Comparison of ENCODE assay signal across 9 cellular contexts in the genomic region with DNA sequence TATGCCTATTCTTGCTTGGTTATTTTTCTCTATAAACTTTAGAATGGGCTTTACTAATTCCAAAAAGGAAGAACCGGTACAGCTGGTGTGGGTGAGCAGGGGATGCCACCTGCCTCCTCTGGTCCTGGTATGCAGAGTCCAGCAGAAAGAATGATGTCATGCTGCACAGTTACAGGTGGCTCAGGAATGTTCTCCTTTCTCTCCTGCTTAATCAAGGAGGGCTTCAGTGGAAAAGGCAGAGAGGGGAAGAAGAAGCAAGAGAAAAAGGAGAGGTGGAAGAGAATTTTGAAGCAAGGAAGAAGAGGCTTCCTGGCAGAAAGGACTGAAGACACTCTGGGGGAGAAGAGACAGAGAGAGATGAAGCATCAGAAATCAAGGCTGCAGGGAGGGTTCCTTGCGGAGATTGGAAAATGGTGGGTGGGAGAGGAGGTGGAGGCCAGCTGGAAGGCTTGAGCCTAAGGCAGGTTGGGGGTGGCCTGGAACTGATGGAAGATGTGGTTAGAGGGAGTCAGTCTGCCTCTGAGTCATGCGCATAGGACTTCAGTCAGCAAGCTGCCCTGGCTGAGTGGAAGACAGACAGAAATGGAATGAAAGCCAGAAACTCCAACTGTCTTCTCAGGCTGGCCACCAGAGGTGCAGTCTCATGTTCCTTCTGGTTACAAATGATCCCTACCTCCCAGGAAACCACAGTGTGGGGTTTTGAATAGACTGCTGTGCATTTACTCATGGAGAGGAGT.
DNase-seq lines count a peak whose midpoint lies in the region; ATAC-seq and TF ChIP-seq lines count a peak whose summit lies in the region.
"Had no signal": no experiment of that assay in that cellular context is flagged by ENCODE, and none has a peak within 500 bp of the region (broad histone marks: within the 10 kb centered on the region; RNA-seq: fewer than 3 reads in every experiment).

No MANE protein-coding gene starts in this region.

- H3K9me3 Mint-ChIP-seq in GM23338 (peaks cover 7% of the 10 kb centered on the region), immature natural killer cell (peaks cover 0 to 4% (median 0%) of the 10 kb centered on the region in 6 donors)
- peaks cover 2 to 12% (median 5%) of the 10 kb centered on the region in 8 donors for H3K9me3 Mint-ChIP-seq in CD4-positive, alpha-beta memory T cell

- H3K9me2 ChIP-seq in GM23338 (ENCODE audit: insufficient read depth): no peaks in the 10 kb centered on the region

- H3K9me3 ChIP-seq in RWPE2 (ENCODE audit: severe bottlenecking): no peaks in the 10 kb centered on the region
- peaks cover 0 to 7% (median 0%) of the 10 kb centered on the region in 12 donors for H3K9me3 ChIP-seq in heart left ventricle
- no peaks in the 10 kb centered on the region for H3K9me3 ChIP-seq in CD4-positive, alpha-beta memory T cell (ENCODE audit: control insufficient read depth in 1 of 2, low read length in 2 of 2)
- H3K9me3 ChIP-seq: adrenal gland had no signal

- no peaks in the 10 kb centered on the region for H3F3A ChIP-seq in GM23338 (replicated peaks; ENCODE audit: low read depth)

- no peaks in the 10 kb centered on the region for H4K20me1 ChIP-seq in GM23338 (replicated peaks; ENCODE audit: insufficient read depth)

- DNase-seq in A172 (ENCODE audit: low spot score) (peak; percentile 93), GM23338 (ENCODE audit: low spot score) (peak; percentile 69), RWPE2 (ENCODE audit: low spot score) (no peak), heart left ventricle (no peak), immature natural killer cell (no peak), NCI-H2029 (lab: John Stamatoyannopoulos, UW) (no peak), GDM1 (lab: John Stamatoyannopoulos, UW) (no peak)
- DNase-seq in CD4-positive, alpha-beta memory T cell: no peak

- H3K27me3 Mint-ChIP-seq in GM23338 (ENCODE audit: insufficient read depth, low read depth, poor library complexity) (peaks cover 7% of the 10 kb centered on the region), immature natural killer cell (ENCODE audit: low read depth in 3 of 3) (peaks cover 9 to 27% (median 11%) of the 10 kb centered on the region in 3 donors)
- peaks cover 19 to 27% of the 10 kb centered on the region in 2 donors for H3K27me3 Mint-ChIP-seq in CD4-positive, alpha-beta memory T cell

- H3K4me1 ChIP-seq in GM23338 (ENCODE audit: insufficient read depth) (0 out of 2 replicates have a peak, but pooled peaks cover 9% of the 10 kb centered on the region), RWPE2 (ENCODE audit: insufficient read depth, poor library complexity, severe bottlenecking) (peaks cover 10% of the 10 kb centered on the region), heart left ventricle (no peaks in the 10 kb centered on the region)
- no peaks in the 10 kb centered on the region for H3K4me1 ChIP-seq in CD4-positive, alpha-beta memory T cell (ENCODE audit: insufficient read depth, low read length)
- H3K4me1 ChIP-seq: adrenal gland had no signal

- TF ChIP-seq CTCF in GM23338 (conservative IDR thresholded peaks at IDR 0.05; ENCODE audit: low read depth in 2 of 2) (peak; percentile 43 to 49), RWPE2 (IDR thresholded peaks at IDR 0.05; ENCODE audit: poor library complexity, severe bottlenecking) (peak; percentile 46), heart left ventricle (IDR thresholded peaks at IDR 0.05) (peak in 7 of 12 donors; percentile 7 to 31 (median 24))

- H3K4me1 Mint-ChIP-seq in GM23338 (peaks cover 10% of the 10 kb centered on the region), immature natural killer cell (no peaks in the 10 kb centered on the region)
- H3K4me1 Mint-ChIP-seq in CD4-positive, alpha-beta memory T cell: no peaks in the 10 kb centered on the region

- H2AFZ ChIP-seq in GM23338: no peak overlapping the region

- H3K4me3 Mint-ChIP-seq in GM23338 (no peak overlapping the region), immature natural killer cell (no peak overlapping the region)
- no peak overlapping the region for H3K4me3 Mint-ChIP-seq in CD4-positive, alpha-beta memory T cell

- no peak overlapping the region for H3K27ac Mint-ChIP-seq in GM23338
- no peak overlapping the region for H3K27ac Mint-ChIP-seq in CD4-positive, alpha-beta memory T cell
- no peak overlapping the region for H3K27ac Mint-ChIP-seq in immature natural killer cell

- H3K27me3 ChIP-seq in GM23338 (ENCODE audit: insufficient read depth) (no peaks in the 10 kb centered on the region), RWPE2 (ENCODE audit: insufficient read depth, poor library complexity, severe bottlenecking) (peaks cover 2% of the 10 kb centered on the region), heart left ventricle (peaks cover 0 to 45% (median 11%) of the 10 kb centered on the region in 9 donors)
- H3K27me3 ChIP-seq in CD4-positive, alpha-beta memory T cell (ENCODE audit: insufficient read depth, low read length): no peaks in the 10 kb centered on the region
- H3K27me3 ChIP-seq: adrenal gland had no signal

- H3K79me2 ChIP-seq in GM23338 (replicated peaks; ENCODE audit: insufficient read depth): no peaks in the 10 kb centered on the region

- H3K4me3 ChIP-seq in GM23338 (no peak overlapping the region), RWPE2 (ENCODE audit: severe bottlenecking) (no peak overlapping the region), heart left ventricle (no peak overlapping the region)
- H3K4me3 ChIP-seq in CD4-positive, alpha-beta memory T cell (ENCODE audit: low read length in 2 of 2): no peak overlapping the region
- H3K4me3 ChIP-seq: adrenal gland had no signal

- TF ChIP-seq POLR2A in heart left ventricle (IDR thresholded peaks at IDR 0.05): no peak

- CTCF ChIA-PET in CD4-positive, alpha-beta memory T cell (lab: Charles Lee; ENCODE audit: partially characterized antibody): no interaction called here

- H3K36me3 Mint-ChIP-seq in GM23338 (ENCODE audit: low read depth) (no peaks in the 10 kb centered on the region), immature natural killer cell (no peaks in the 10 kb centered on the region)
- no peaks in the 10 kb centered on the region for H3K36me3 Mint-ChIP-seq in CD4-positive, alpha-beta memory T cell

- H3K36me3 ChIP-seq in GM23338 (ENCODE audit: insufficient read depth) (no peaks in the 10 kb centered on the region), RWPE2 (ENCODE audit: low read depth) (no peaks in the 10 kb centered on the region), heart left ventricle (no peaks in the 10 kb centered on the region)
- no peaks in the 10 kb centered on the region for H3K36me3 ChIP-seq in CD4-positive, alpha-beta memory T cell (ENCODE audit: insufficient read depth, low read length)
- H3K36me3 ChIP-seq: adrenal gland had no signal

- 62 to 69% (median 69%) methylated on average over 3 of the region's 3 CpGs for WGBS in heart left ventricle, 4 donors

- H3K27ac ChIP-seq in GM23338 (ENCODE audit: low read depth) (no peak overlapping the region), RWPE2 (ENCODE audit: poor library complexity, severe bottlenecking) (no peak overlapping the region), heart left ventricle (no peak overlapping the region)
- H3K27ac ChIP-seq in CD4-positive, alpha-beta memory T cell (ENCODE audit: low read depth, low read length): no peak overlapping the region
- H3K27ac ChIP-seq: adrenal gland had no signal

- peak; percentile 78 for ATAC-seq in GM23338
- ATAC-seq in RWPE2 (ENCODE audit: low read depth): peak; percentile 95
- ATAC-seq in heart left ventricle: peak in 2 of 4 donors; percentile 51 to 63

- intact Hi-C loops in heart left ventricle (cut with DNase I): loop anchor here in 3 of 10 donors (5.0 to 10.0 kb wide), 3 partner anchors 55 to 133 kb away; no protein-coding TSS in a partner anchor
- intact Hi-C loops in CD4-positive, alpha-beta memory T cell (cut with micrococcal nuclease): no loop called here

- H3K4me2 ChIP-seq in GM23338: no peak overlapping the region

- POLR2A ChIA-PET in CD4-positive, alpha-beta memory T cell (lab: Charles Lee; ENCODE audit: partially characterized antibody): no interaction called here

TF ChIP-seq in GM23338, 12 proteins besides CTCF, POLR2A, EP300 and RAD21 (continues in another document):
- TF ChIP-seq NANOG (IDR thresholded peaks at IDR 0.05; ENCODE audit: borderline replicate concordance) (no peak), ZNF114 (CRISPR knock-in tag; IDR thresholded peaks at IDR 0.05) (no peak)

Comparison
In these comparisons a context has a peak if more than half of its experiments do, and no peak if none do; other contexts are left out.
1. DNase-seq: peak in A172 (single experiment) and GM23338 (single experiment); none in RWPE2 (single experiment), heart left ventricle (0 of 5), CD4-positive, alpha-beta memory T cell (0 of 5), immature natural killer cell (0 of 3), NCI-H2029 (single experiment) and GDM1 (single experiment).
2. Peak in every context shown above with its lines, with median percentiles within 50 percentile points of each other: CTCF ChIP-seq.